Comparison of ENCODE assay signal across 18 cellular contexts in genomic region chr17:76570457-76570856, GRCh38. TPM values are rescaled to one million over a fixed set of nuclear protein-coding genes. Genes with fewer than 3 reads are reported as not detected.
DNase-seq lines count a peak whose midpoint lies in the region; ATAC-seq and TF ChIP-seq lines count a peak whose summit lies in the region.
"Had no signal": no experiment of that assay in that cellular context is flagged by ENCODE, and none has a peak within 500 bp of the region (broad histone marks: within the 10 kb centered on the region; RNA-seq: fewer than 3 reads in every experiment).

No MANE protein-coding gene starts in this region.

- CTCF ChIA-PET in Calu3 (lab: Charles Lee) (interaction anchor here (0.7 to 1.7 kb wide), 5 partner anchors 12 to 111 kb away, joined by 3 to 12 read pairs (median 4); no protein-coding TSS in a partner anchor), HCT116 (lab: Charles Lee) (interaction anchor here (1.2 kb wide), 1 partner anchor 9 kb away, joined by 3 read pairs; no protein-coding TSS in a partner anchor)

- POLR2A ChIA-PET in HCT116 (lab: Charles Lee), result interaction anchor here (0.8 kb wide), 1 partner anchor 42 kb away, joined by 3 read pairs; no protein-coding TSS in a partner anchor

- H3K4me1 ChIP-seq in HCT116 (ENCODE audit: control insufficient read depth in 1 of 2, insufficient read depth in 2 of 2, low read length in 2 of 2), result peaks cover 0 to 25% of the 10 kb centered on the region in 2 experiments; a peak in 1 of 4 replicates
- H3K4me1 ChIP-seq: SJSA1 had no signal

- peaks cover 0 to 18% of the 10 kb centered on the region in 2 experiments; a peak in 2 of 4 replicates for H3K36me3 ChIP-seq in HCT116 (ENCODE audit: control insufficient read depth in 1 of 2, insufficient read depth in 2 of 2, low read length in 2 of 2)

- peak overlapping the region; percentile 50 for H3K4me3 Mint-ChIP-seq in Calu3 (ENCODE audit: low read depth, unreplicated experiment)
- H3K4me3 Mint-ChIP-seq: CD14-positive monocyte had no signal

- DNase-seq in Calu3 (no peak), HCT116 (ENCODE audit: low read depth, low spot score) (no peak), caudate nucleus (lab: John Stamatoyannopoulos, UW) (no peak), posterior vena cava (ENCODE audit: low spot score) (peak; percentile 47), activated gamma-delta T cell treated with Interleukin-2 at 50 U/mL for 16 hours (no peak), substantia nigra (lab: John Stamatoyannopoulos, UW) (no peak), T-helper 2 cell (no peak)
- DNase-seq: ACHN, AML-193, COR-L47, EL, KG1, NCI-H1417 treated with DMSO at 0.1 percent for 48 hours, NCI-H2081, NCI-H510A, NCI-H774 had no signal

- H3K9ac ChIP-seq in HCT116 (ENCODE audit: low read length), result no peak overlapping the region

- TF ChIP-seq CTCF in Calu3 (IDR thresholded peaks at IDR 0.05; ENCODE audit: unreplicated experiment) (no peak), HCT116 (IDR thresholded peaks at IDR 0.05 in 2 of 3, conservative IDR thresholded peaks at IDR 0.05 in 1 of 3; ENCODE audit: borderline replicate concordance in 1 of 3, insufficient read depth in 1 of 3, low read depth in 2 of 3, low read length in 2 of 3) (no peak)

- no peaks in the 10 kb centered on the region for H3K27me3 ChIP-seq in HCT116 (ENCODE audit: insufficient read depth, low read length)
- H3K27me3 ChIP-seq: SJSA1 had no signal

- RAD21 ChIA-PET in HCT116 (lab: Charles Lee; ENCODE audit: low non-redundant PET in 1 of 2, low total read pairs in 2 of 2, uncharacterized antibody in 2 of 2, unreplicated experiment in 2 of 2), result no interaction called here

- H3K9me3 Mint-ChIP-seq in Calu3 (ENCODE audit: low read depth, unreplicated experiment), result no peaks in the 10 kb centered on the region

- no peak for TF ChIP-seq POLR2A in HCT116 (IDR thresholded peaks at IDR 0.05; ENCODE audit: borderline replicate concordance, extremely low read depth, insufficient read depth, insufficient read length)

- peaks cover 47% of the 10 kb centered on the region for H3K36me3 Mint-ChIP-seq in Calu3 (ENCODE audit: insufficient read depth, unreplicated experiment)

- BruUV-seq in Calu3 (replicated peaks; lab: Mats Ljungman, UMichigan) (no TSS peak), HCT116 (replicated peaks; lab: Mats Ljungman, UMichigan) (no TSS peak)

- H3K4me3 ChIP-seq in HCT116 (replicated peaks in 1 of 2; ENCODE audit: low read depth in 1 of 2, low read length in 2 of 2), result no peak overlapping the region
- H3K4me3 ChIP-seq: SJSA1 had no signal

- H3K27ac ChIP-seq in HCT116 (ENCODE audit: low read depth, low read length) (peak overlapping the region; percentile 7; the same call in 1 of the 2 replicates), caudate nucleus (ENCODE audit: low read depth, low read length) (peak overlapping the region; percentile 8), substantia nigra (ENCODE audit: low read depth, low read length, poor library complexity, severe bottlenecking) (no peak overlapping the region)
- H3K27ac ChIP-seq: SJSA1 had no signal

- no peak overlapping the region for H2AFZ ChIP-seq in HCT116 (ENCODE audit: low read depth, low read length, poor library complexity, severe bottlenecking)

- H3K27me3 Mint-ChIP-seq in Calu3 (ENCODE audit: unreplicated experiment), result no peaks in the 10 kb centered on the region

- no peak for TF ChIP-seq RAD21 in HCT116 (IDR thresholded peaks at IDR 0.05; ENCODE audit: low read depth)

- H3K79me2 ChIP-seq in HCT116 (ENCODE audit: insufficient read depth, low read length), result peaks cover 7% of the 10 kb centered on the region; the same call in 1 of the 2 replicates

- H3K4me2 ChIP-seq in HCT116 (ENCODE audit: low read length), result no peak overlapping the region

- peak overlapping the region; percentile 83 for H3K27ac Mint-ChIP-seq in Calu3 (ENCODE audit: unreplicated experiment)

- no peaks in the 10 kb centered on the region for H3K9me2 ChIP-seq in HCT116 (ENCODE audit: insufficient read depth)

- no peak for ATAC-seq in HCT116

- no peaks in the 10 kb centered on the region for H3K9me3 ChIP-seq in HCT116 (ENCODE audit: control insufficient read depth in 1 of 2, insufficient read depth in 1 of 2, low read depth in 1 of 2, low read length in 2 of 2)
- H3K9me3 ChIP-seq: SJSA1 had no signal

- peaks cover 18% of the 10 kb centered on the region; the same call in 1 of the 2 replicates for H4K20me1 ChIP-seq in HCT116 (ENCODE audit: insufficient read depth)

- intact Hi-C loops in Calu3 (cut with micrococcal nuclease; ENCODE audit: unreplicated experiment), result no loop called here
- intact Hi-C loops in HCT116 (cut with micrococcal nuclease), result no loop called here
- intact Hi-C loops in posterior vena cava (cut with DNase I), result no loop called here

- peaks cover 68% of the 10 kb centered on the region for H3K4me1 Mint-ChIP-seq in Calu3 (ENCODE audit: low read depth, unreplicated experiment)

TF ChIP-seq in HCT116, 20 proteins besides CTCF, POLR2A, EP300 and RAD21:
- no peak for TF ChIP-seq CBX3 (IDR thresholded peaks at IDR 0.05; ENCODE audit: low read depth)
- no peak for TF ChIP-seq TCF7L2 (IDR thresholded peaks at IDR 0.05; ENCODE audit: borderline replicate concordance, extremely low read depth, insufficient read depth, insufficient read length)
- TF ChIP-seq ZBTB33 (IDR thresholded peaks at IDR 0.05; ENCODE audit: extremely low read depth, insufficient replicate concordance, low read length), result no peak
- no peak for TF ChIP-seq MAX (IDR thresholded peaks at IDR 0.05)
- no peak for TF ChIP-seq EZH2phosphoT487 (IDR thresholded peaks at IDR 0.05; ENCODE audit: borderline replicate concordance)
- no peak for TF ChIP-seq REST (IDR thresholded peaks at IDR 0.05; ENCODE audit: low read depth)
- TF ChIP-seq JUND (IDR thresholded peaks at IDR 0.05), result no peak

RNA-seq across cellular contexts. Expression of gene ST6GALNAC2, which starts 15.2 kb away (rescaled TPM):
- total RNA-seq in Calu3 (2022) (10.5 and 11.6 TPM in 2 replicates), HCT116 (2021; ENCODE audit: unreplicated experiment) (14.7 TPM), posterior vena cava (1 to 10 TPM; 3.0 to 3.1 TPM)
- polyA plus RNA-seq in HCT116 (2012), result 11.4 and 13.8 TPM in 2 replicates

RNA-seq across cellular contexts. Expression of gene PRCD, which starts 30.6 kb away (rescaled TPM):
- total RNA-seq in Calu3 (2022) (not detected in 2 replicates), HCT116 (2021; ENCODE audit: unreplicated experiment) (not detected), posterior vena cava (1 to 10 TPM; 1.6 to 4.7 TPM)
- 0.39 and 0.62 TPM in 2 replicates for polyA plus RNA-seq in HCT116 (2012)
- polyA plus RNA-seq: CD14-positive monocyte had no signal

RNA-seq across cellular contexts. Expression of gene CYGB, which starts 32.9 kb away (rescaled TPM):
- total RNA-seq in Calu3 (2022), result not detected in 2 replicates
- total RNA-seq in HCT116 (2021; ENCODE audit: unreplicated experiment), result 0.66 TPM
- polyA plus RNA-seq in HCT116 (2012), result 0.22 and 0.36 TPM in 2 replicates
- total RNA-seq in posterior vena cava, result 10 to 100 TPM; 16.3 to 24.5 TPM
- polyA plus RNA-seq: CD14-positive monocyte had no signal

Comparison
In these comparisons a context has a peak if more than half of its experiments do, and no peak if none do; other contexts are left out.
1. RNA of gene CYGB, which starts 32.9 kb away (total RNA-seq): 16.3 to 24.5 TPM in posterior vena cava; 0.66 TPM in HCT116 (single experiment) and not detected in Calu3; every median in the first group is over 10 times any median in the second.